In genomic region chr1:222711319-222712252, GRCh38 we compare ENCODE assay signal across 8 cellular contexts. TPM values are rescaled to one million over a fixed set of nuclear protein-coding genes. Genes with fewer than 3 reads are reported as not detected.
A peak's percentile ranks its signal among the peaks of the same experiment; 100 is the strongest.
DNase-seq lines count a peak whose midpoint lies in the region; ATAC-seq, FAIRE-seq and TF ChIP-seq lines count a peak whose summit lies in the region.

No MANE protein-coding gene starts in this region.

- H4K20me1 ChIP-seq in GM23248 (ENCODE audit: insufficient read depth), result no peaks in the 10 kb centered on the region

- H3K4me2 ChIP-seq in GM23248 (ENCODE audit: unreplicated experiment), result peak overlapping the region; percentile 92

- H2AFZ ChIP-seq in GM23248, result peak overlapping the region; percentile 74

- H3K79me2 ChIP-seq in GM23248 (ENCODE audit: insufficient read depth), result peaks cover 88% of the 10 kb centered on the region

- peak overlapping the region; percentile 98 for H3K27ac ChIP-seq in GM23248
- H3K27ac ChIP-seq in tibial nerve, result peak overlapping the region; percentile 95 to 98 (median 96)

- peak overlapping the region; percentile 99 for H3K9ac ChIP-seq in GM23248

- FAIRE-seq in frontal cortex (lab: Jason Lieb, UNC), result no peak

- no peaks in the 10 kb centered on the region for H3K9me3 ChIP-seq in GM23248 (ENCODE audit: low read depth)
- H3K9me3 ChIP-seq in tibial nerve, result no peaks in the 10 kb centered on the region

- DNase-seq in EL (peak; percentile 86), GM23248 (peak; percentile 88), KG1 (lab: John Stamatoyannopoulos, UW) (peak; percentile 16), SK-N-DZ (ENCODE audit: low spot score) (peak; percentile 47), frontal cortex (ENCODE audit: low spot score in 2 of 2) (peak; percentile 29 to 34), omental fat pad (ENCODE audit: low spot score) (no peak), tibial nerve (ENCODE audit: low spot score in 2 of 2) (peak; percentile 30 to 51)
- peak; percentile 66 for DNase-seq in activated naive CD4-positive, alpha-beta T cell treated with Interleukin-2 at 50 U/mL for 16 hours

- peak; percentile 31 for ATAC-seq in omental fat pad (ENCODE audit: low FRiP score)

- no peak for TF ChIP-seq POLR2A in tibial nerve (IDR thresholded peaks at IDR 0.05)

- TF ChIP-seq EP300 in tibial nerve (IDR thresholded peaks at IDR 0.05), result peak in 1 of 2 donors; percentile 30

- peaks cover 10% of the 10 kb centered on the region; the same call in 1 of the 2 replicates for H3K36me3 ChIP-seq in GM23248 (ENCODE audit: low read depth)
- peaks cover 0 to 21% (median 2%) of the 10 kb centered on the region in 3 donors for H3K36me3 ChIP-seq in tibial nerve

- peaks cover 14% of the 10 kb centered on the region for H3K4me1 ChIP-seq in GM23248 (ENCODE audit: insufficient read depth)
- H3K4me1 ChIP-seq in tibial nerve, result peaks cover 0 to 64% (median 27%) of the 10 kb centered on the region in 4 donors

- WGBS in GM23248 (ENCODE audit: low coverage in 1 of 2, low lambda C conversion rate in 2 of 2, missing lambda C conversion rate in 2 of 2), 2 experiments, result 0 to 1% methylated on average over 32 to 42 of the region's 42 CpGs
- WGBS in tibial nerve, 2 donors, result 0 to 1% methylated on average over 29 to 41 of the region's 42 CpGs

- in situ Hi-C loops in GM23248 (cut with MboI), result no loop called here

- H3F3A ChIP-seq in GM23248 (ENCODE audit: insufficient read depth), result peaks cover 33% of the 10 kb centered on the region

- TF ChIP-seq CTCF in omental fat pad (IDR thresholded peaks at IDR 0.05), result no peak
- no peak for TF ChIP-seq CTCF in tibial nerve (IDR thresholded peaks at IDR 0.05)

- H3K9me2 ChIP-seq in GM23248 (ENCODE audit: insufficient read depth), result no peaks in the 10 kb centered on the region

- H3K4me3 ChIP-seq in GM23248 (peak overlapping the region; percentile 99), tibial nerve (peak overlapping the region; percentile 57 to 90 (median 87))

- H3K27me3 ChIP-seq in GM23248 (replicated peaks; ENCODE audit: insufficient read depth), result no peaks in the 10 kb centered on the region
- H3K27me3 ChIP-seq in tibial nerve, result no peaks in the 10 kb centered on the region

RNA-seq across cellular contexts. Expression of gene AIDA, which starts 0.7 kb away (rescaled TPM):
- total RNA-seq in GM23248 (2014; rRNA removed; shearing (Covaris generic)), result 61.6 and 66.4 TPM in 2 replicates
- 63.0 and 63.6 TPM in 2 replicates for polyA plus RNA-seq in GM23248 (2016; fragmentation: Nextera tagmentation; extraction: Ambion mirVana)
- 16.5 and 21.4 TPM in 2 replicates for polyA plus RNA-seq in SK-N-DZ (2014; cell fraction: cytosol; rRNA removed)
- 11.9 and 15.7 TPM in 2 replicates for polyA plus RNA-seq in SK-N-DZ (2014; cell fraction: nucleus; rRNA removed)
- 25.7 TPM for total RNA-seq in frontal cortex
- 100 to 1,000 TPM in 2 of 4 donors, 10 to 100 TPM in 2; 66.7 to 117 (median 88.4) TPM for total RNA-seq in omental fat pad
- total RNA-seq in tibial nerve, result 10 to 100 TPM; 67.8 to 90.2 (median 70.1) TPM

RNA-seq across cellular contexts. Expression of gene BROX, which starts 0.8 kb away (rescaled TPM):
- total RNA-seq in GM23248 (2014; rRNA removed; shearing (Covaris generic)), result 97.7 and 108 TPM in 2 replicates
- 75.7 and 77.2 TPM in 2 replicates for polyA plus RNA-seq in GM23248 (2016; fragmentation: Nextera tagmentation; extraction: Ambion mirVana)
- polyA plus RNA-seq in SK-N-DZ (2014; cell fraction: cytosol; rRNA removed), result 18.4 and 32.4 TPM in 2 replicates
- polyA plus RNA-seq in SK-N-DZ (2014; cell fraction: nucleus; rRNA removed), result 5.2 and 13.7 TPM in 2 replicates
- total RNA-seq in frontal cortex (66.0 TPM), omental fat pad (10 to 100 TPM; 23.9 to 53.3 (median 39.8) TPM), tibial nerve (10 to 100 TPM; 35.7 to 47.9 (median 41.4) TPM)

RNA-seq across cellular contexts. Expression of gene FAM177B, which starts 25.4 kb away (rescaled TPM):
- total RNA-seq in GM23248 (2014; rRNA removed; shearing (Covaris generic)), result not detected in 2 replicates
- not detected in 2 replicates for polyA plus RNA-seq in GM23248 (2016; fragmentation: Nextera tagmentation; extraction: Ambion mirVana)
- polyA plus RNA-seq in SK-N-DZ (2014; cell fraction: cytosol; rRNA removed), result not detected in 2 replicates
- polyA plus RNA-seq in SK-N-DZ (2014; cell fraction: nucleus; rRNA removed), result not detected in 2 replicates
- total RNA-seq in frontal cortex (not detected), omental fat pad (1 to 10 TPM in 1 of 4 donors, not detected in 3; 1.1 TPM), tibial nerve (10 to 100 TPM in 1 of 4 donors, 1 to 10 TPM in 1, not detected in 2; 1.0 to 22.7 TPM)
